24 cellular contexts compared by ENCODE assay signal in the genomic region with DNA sequence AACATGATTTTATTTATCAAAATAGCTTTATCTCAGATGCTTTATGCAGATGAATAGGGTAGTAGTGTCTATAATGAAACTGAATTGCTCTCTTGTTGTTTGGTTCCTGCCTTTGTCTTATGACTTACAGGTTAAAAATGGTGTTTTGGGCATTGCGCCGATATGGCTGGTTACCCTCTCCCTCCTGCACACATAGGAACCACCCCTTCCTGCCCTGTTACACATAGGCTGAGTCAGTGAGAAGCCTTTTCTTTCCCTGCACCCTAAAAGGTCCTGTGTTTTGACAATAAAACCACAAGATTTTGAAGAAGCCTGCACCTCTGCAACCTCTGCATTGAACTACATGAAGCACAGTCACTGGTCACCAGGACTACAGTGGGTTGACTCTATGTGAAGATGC.
DNase-seq lines count a peak whose midpoint lies in the region; ATAC-seq, FAIRE-seq and TF ChIP-seq lines count a peak whose summit lies in the region.
"Had no signal": no experiment of that assay in that cellular context is flagged by ENCODE, and none has a peak within 500 bp of the region (broad histone marks: within the 10 kb centered on the region; RNA-seq: fewer than 3 reads in every experiment).

No MANE protein-coding gene starts in this region.

- H3K9ac ChIP-seq in Karpas-422 (ENCODE audit: low read length) (no peak overlapping the region), keratinocyte (ENCODE audit: control insufficient read depth, extremely low read depth, insufficient read depth, low read length) (peak overlapping the region; percentile 16)
- H3K9ac ChIP-seq: neural progenitor cell had no signal

- no peaks in the 10 kb centered on the region for H3K79me2 ChIP-seq in Karpas-422 (ENCODE audit: low read length)
- H3K79me2 ChIP-seq in keratinocyte (ENCODE audit: control insufficient read depth, insufficient read depth, low read length) = no peaks in the 10 kb centered on the region

- no peak overlapping the region for H3K27ac ChIP-seq in Karpas-422 (ENCODE audit: low read length)
- H3K27ac ChIP-seq in keratinocyte (ENCODE audit: control insufficient read depth, insufficient read depth, low read length) = peak overlapping the region; percentile 78
- H3K27ac ChIP-seq: neural progenitor cell, WERI-Rb-1 had no signal

- H3K36me3 ChIP-seq in Karpas-422 (ENCODE audit: insufficient read depth, low read length) (no peaks in the 10 kb centered on the region), keratinocyte (ENCODE audit: control insufficient read depth in 2 of 2, extremely low read depth in 1 of 2, insufficient read depth in 2 of 2, low read length in 2 of 2) (no peaks in the 10 kb centered on the region)
- H3K36me3 ChIP-seq: neural progenitor cell, WERI-Rb-1 had no signal

- FAIRE-seq in keratinocyte (lab: Jason Lieb, UNC) = peak; percentile 99

- no peaks in the 10 kb centered on the region for H3K9me2 ChIP-seq in Karpas-422 (replicated peaks; ENCODE audit: insufficient read depth, low read length)

- dilution Hi-C loops in keratinocyte (cut with MboI; ENCODE audit: extremely low pct_ligation_motif_present, low sequenced_read_pairs) = no loop called here

- H2AFZ ChIP-seq in Karpas-422 (ENCODE audit: low read length) = 0 out of 2 replicates have a peak overlapping the region, but pooled peaks have one; percentile 8
- peak overlapping the region; percentile 9 for H2AFZ ChIP-seq in keratinocyte (ENCODE audit: control insufficient read depth, low read length)
- H2AFZ ChIP-seq: neural progenitor cell had no signal

- no peak for TF ChIP-seq CTCF in astrocyte of the spinal cord (IDR thresholded peaks at IDR 0.05; ENCODE audit: low read depth, low read length)
- no peak for TF ChIP-seq CTCF in keratinocyte (optimal IDR thresholded peaks at IDR 0.05 in 1 of 3, IDR thresholded peaks at IDR 0.05 in 1 of 3, conservative IDR thresholded peaks at IDR 0.05 in 1 of 3; ENCODE audit: extremely low read depth in 1 of 3, insufficient read depth in 2 of 3, low read length in 3 of 3)

- DNase-seq in AG08396 (ENCODE audit: low spot score) (peak; percentile 23), Karpas-422 (no peak), astrocyte of the spinal cord (ENCODE audit: low read depth, low spot score) (peak; percentile 60), keratinocyte (ENCODE audit: low read depth, low spot score) (no peak), NCI-H1694 treated with DMSO at 0.1 percent for 48 hours (lab: John Stamatoyannopoulos, UW) (no peak), NCI-H524 (lab: John Stamatoyannopoulos, UW) (no peak)
- DNase-seq: ACHN; activated CD4-positive, alpha-beta memory T cell treated with anti-CD3 and anti-CD28 coated beads for 36 hours; activated naive CD4-positive, alpha-beta T cell treated with Interleukin-2 at 50 U/mL for 16 hours; activated T-cell treated with anti-CD3 and anti-CD28 coated beads for 4 hours; anterior cingulate cortex; CD4-positive, alpha-beta T cell; DMS79; Kasumi-1; left colon; midbrain; NCI-H1105; NCI-H524 treated with DMSO at 0.1 percent for 48 hours; SHP77; stimulated activated CD4-positive, alpha-beta T cell treated with anti-CD3 and anti-CD28 coated beads, Interleukin-12 subunit alpha, Interleukin-12 subunit beta, amount 100 ng/mL, for 4 hours; WERI-Rb-1 had no signal

- H4K20me1 ChIP-seq in Karpas-422 (ENCODE audit: insufficient read depth, low read depth, low read length) = no peaks in the 10 kb centered on the region
- H4K20me1 ChIP-seq in keratinocyte (ENCODE audit: control insufficient read depth, extremely low read depth, insufficient read depth, low read length) = no peaks in the 10 kb centered on the region

- H3K27me3 ChIP-seq in Karpas-422 (ENCODE audit: low read length) (no peaks in the 10 kb centered on the region), keratinocyte (ENCODE audit: control insufficient read depth, extremely low read depth, insufficient read depth, low read length) (no peaks in the 10 kb centered on the region)
- H3K27me3 ChIP-seq: neural progenitor cell had no signal

- H3K4me2 ChIP-seq in Karpas-422 (ENCODE audit: low read depth, low read length, poor library complexity, severe bottlenecking) = no peak overlapping the region
- H3K4me2 ChIP-seq in keratinocyte (ENCODE audit: control insufficient read depth, extremely low read depth, insufficient read depth, low read depth, low read length) = peak overlapping the region; percentile 53
- H3K4me2 ChIP-seq: neural progenitor cell had no signal

- ATAC-seq in HG03521 (IDR thresholded peaks at IDR 0.05; ENCODE audit: unreplicated experiment) (no peak), HG03280 (IDR thresholded peaks at IDR 0.05; ENCODE audit: unreplicated experiment) (no peak)
- ATAC-seq: left colon had no signal

- in situ Hi-C loops in astrocyte of the spinal cord (cut with HindIII; ENCODE audit: low sequenced_read_pairs) = no loop called here

- H3K9me1 ChIP-seq in keratinocyte (ENCODE audit: control insufficient read depth, extremely low read depth, insufficient read depth, low read length) = no peaks in the 10 kb centered on the region

- no peaks in the 10 kb centered on the region for H3K9me3 ChIP-seq in Karpas-422 (ENCODE audit: low read length)
- no peaks in the 10 kb centered on the region for H3K9me3 ChIP-seq in keratinocyte (ENCODE audit: control insufficient read depth, low read depth, low read length)

- H3K4me3 ChIP-seq in Karpas-422 (ENCODE audit: low read length) (no peak overlapping the region), astrocyte of the spinal cord (ENCODE audit: low read depth, low read length) (no peak overlapping the region), keratinocyte (ENCODE audit: control insufficient read depth in 2 of 3, extremely low read depth in 1 of 3, insufficient read depth in 2 of 3, low read depth in 1 of 3, low read length in 3 of 3) (no peak overlapping the region)
- H3K4me3 ChIP-seq: neural progenitor cell had no signal

- H3K4me1 ChIP-seq in Karpas-422 (ENCODE audit: low read length) (no peaks in the 10 kb centered on the region), keratinocyte (ENCODE audit: control insufficient read depth, extremely low read depth, insufficient read depth, low read length) (peaks cover 31% of the 10 kb centered on the region)
- H3K4me1 ChIP-seq: neural progenitor cell had no signal

Comparison
In these comparisons a context has a peak if more than half of its experiments do, and no peak if none do; other contexts are left out.
1. DNase-seq: peak in AG08396 (single experiment) and astrocyte of the spinal cord (single experiment); none in Karpas-422 (single experiment), keratinocyte (single experiment), NCI-H1694 treated with DMSO at 0.1 percent for 48 hours (single experiment) and NCI-H524 (0 of 2).